18 cellular contexts compared by ENCODE assay signal in the genomic region with DNA sequence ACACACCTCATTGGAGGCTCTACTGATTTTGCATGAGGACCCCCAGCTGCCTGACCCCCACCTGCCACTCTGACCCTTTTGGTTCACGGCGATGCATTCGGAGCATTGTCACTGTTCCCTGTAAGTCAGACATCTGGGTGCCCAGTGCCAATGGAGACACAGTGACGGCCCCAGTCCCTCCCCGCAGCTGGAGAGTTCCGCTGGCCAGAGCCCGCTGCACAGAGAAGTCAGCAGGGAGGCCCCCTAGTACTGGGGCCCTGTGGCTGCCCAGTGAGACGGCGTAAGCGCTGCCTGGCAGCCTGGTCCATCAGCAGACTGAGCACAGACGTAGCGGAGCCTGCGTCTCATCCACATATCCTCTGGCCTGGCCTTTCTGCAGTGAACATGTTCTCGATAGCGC.
DNase-seq lines count a peak whose midpoint lies in the region; ATAC-seq and TF ChIP-seq lines count a peak whose summit lies in the region.
"Had no signal": no experiment of that assay in that cellular context is flagged by ENCODE, and none has a peak within 500 bp of the region (broad histone marks: within the 10 kb centered on the region; RNA-seq: fewer than 3 reads in every experiment).

No MANE protein-coding gene starts in this region.

- TF ChIP-seq CTCF in dorsolateral prefrontal cortex (IDR thresholded peaks at IDR 0.05 in 54 of 56, conservative IDR thresholded peaks at IDR 0.05 in 2 of 56; ENCODE audit: low read depth in 1 of 56, partially characterized antibody in 56 of 56): peak in 1 of 56 donors; percentile 2
- TF ChIP-seq CTCF in lower lobe of right lung (IDR thresholded peaks at IDR 0.05): no peak
- TF ChIP-seq CTCF in prostate gland (IDR thresholded peaks at IDR 0.05): no peak

- ATAC-seq in lower lobe of right lung: no peak
- no peak for ATAC-seq in GM21367 (IDR thresholded peaks at IDR 0.05; ENCODE audit: unreplicated experiment)

- TF ChIP-seq EP300 in Ishikawa (IDR thresholded peaks at IDR 0.05; ENCODE audit: borderline replicate concordance): no peak

- no peak for TF ChIP-seq POLR2A in prostate gland (IDR thresholded peaks at IDR 0.05)

- H3K4me1 ChIP-seq in lower lobe of right lung: no peaks in the 10 kb centered on the region
- no peaks in the 10 kb centered on the region for H3K4me1 ChIP-seq in prostate gland (replicated peaks)
- H3K4me1 ChIP-seq: esophagus squamous epithelium, parathyroid adenoma had no signal

- H3K36me3 ChIP-seq in lower lobe of right lung (peaks cover 31% of the 10 kb centered on the region), prostate gland (no peaks in the 10 kb centered on the region)

- intact Hi-C loops in dorsolateral prefrontal cortex (cut with DNase I) (no loop called here), lower lobe of right lung (cut with DNase I) (no loop called here), prostate gland (cut with DNase I) (no loop called here)

- 93% methylated on average over 15 of the region's 15 CpGs for WGBS in prostate gland

- H3K9me3 ChIP-seq in lower lobe of right lung (peaks cover 10% of the 10 kb centered on the region), prostate gland (no peaks in the 10 kb centered on the region)

- H3K27ac ChIP-seq in dorsolateral prefrontal cortex (peak overlapping the region in 58 of 59 donors; percentile 0 to 91 (median 80)), lower lobe of right lung (no peak overlapping the region), substantia nigra (ENCODE audit: low read depth, low read length, poor library complexity, severe bottlenecking) (peak overlapping the region; percentile 75), prostate gland (no peak overlapping the region)
- H3K27ac ChIP-seq: esophagus squamous epithelium, parathyroid adenoma, thoracic aorta had no signal

- H3K4me3 ChIP-seq in dorsolateral prefrontal cortex (no peak overlapping the region), lower lobe of right lung (no peak overlapping the region), prostate gland (no peak overlapping the region)
- H3K4me3 ChIP-seq: esophagus squamous epithelium, lung, thoracic aorta had no signal

- DNase-seq in dorsolateral prefrontal cortex (peak in 9 of 10 donors; percentile 49 to 77 (median 70)), lower lobe of right lung (peak; percentile 28), substantia nigra (lab: John Stamatoyannopoulos, UW) (peak in 34 of 49 donors; percentile 12 to 86 (median 47)), prostate gland (ENCODE audit: low spot score) (no peak), NOMO-1 treated with dmso at 0.1 percent for 144 hours (lab: John Stamatoyannopoulos, UW; ENCODE audit: unreplicated experiment) (no peak)
- DNase-seq: activated CD4-positive, alpha-beta T cell treated with anti-CD3 and anti-CD28 coated beads for 48 hours; central memory CD4-positive, alpha-beta T cell; effector memory CD4-positive, alpha-beta T cell; esophagus squamous epithelium; KBM-7; NCI-H1694 treated with DMSO at 0.1 percent for 48 hours; NCI-H510A; stimulated activated CD8-positive, alpha-beta memory T cell treated with anti-CD3 and anti-CD28 coated beads, Interleukin-4, amount 100 ng/mL, for 48 hours had no signal

- H3K27me3 ChIP-seq in dorsolateral prefrontal cortex (no peaks in the 10 kb centered on the region), lower lobe of right lung (ENCODE audit: low read depth) (no peaks in the 10 kb centered on the region), prostate gland (replicated peaks; ENCODE audit: insufficient read depth) (no peaks in the 10 kb centered on the region)
- H3K27me3 ChIP-seq: esophagus squamous epithelium had no signal

- no peak for TF ChIP-seq RAD21 in Ishikawa (IDR thresholded peaks at IDR 0.05; ENCODE audit: low read depth)

TF ChIP-seq in Ishikawa, 13 proteins besides CTCF, POLR2A, EP300 and RAD21:
- TF ChIP-seq FOXM1 (IDR thresholded peaks at IDR 0.05; ENCODE audit: borderline replicate concordance, low read depth) (no peak), NFIC (IDR thresholded peaks at IDR 0.05) (0 out of 2 replicates have a peak, but pooled peaks have one; percentile 10), YY1 (IDR thresholded peaks at IDR 0.05; ENCODE audit: low read depth) (no peak), TEAD4 (IDR thresholded peaks at IDR 0.05) (no peak), ZBTB7A (IDR thresholded peaks at IDR 0.05; ENCODE audit: low read depth) (no peak), TAF1 (IDR thresholded peaks at IDR 0.05; ENCODE audit: low read depth) (no peak)
- TF ChIP-seq, protein P1, sequence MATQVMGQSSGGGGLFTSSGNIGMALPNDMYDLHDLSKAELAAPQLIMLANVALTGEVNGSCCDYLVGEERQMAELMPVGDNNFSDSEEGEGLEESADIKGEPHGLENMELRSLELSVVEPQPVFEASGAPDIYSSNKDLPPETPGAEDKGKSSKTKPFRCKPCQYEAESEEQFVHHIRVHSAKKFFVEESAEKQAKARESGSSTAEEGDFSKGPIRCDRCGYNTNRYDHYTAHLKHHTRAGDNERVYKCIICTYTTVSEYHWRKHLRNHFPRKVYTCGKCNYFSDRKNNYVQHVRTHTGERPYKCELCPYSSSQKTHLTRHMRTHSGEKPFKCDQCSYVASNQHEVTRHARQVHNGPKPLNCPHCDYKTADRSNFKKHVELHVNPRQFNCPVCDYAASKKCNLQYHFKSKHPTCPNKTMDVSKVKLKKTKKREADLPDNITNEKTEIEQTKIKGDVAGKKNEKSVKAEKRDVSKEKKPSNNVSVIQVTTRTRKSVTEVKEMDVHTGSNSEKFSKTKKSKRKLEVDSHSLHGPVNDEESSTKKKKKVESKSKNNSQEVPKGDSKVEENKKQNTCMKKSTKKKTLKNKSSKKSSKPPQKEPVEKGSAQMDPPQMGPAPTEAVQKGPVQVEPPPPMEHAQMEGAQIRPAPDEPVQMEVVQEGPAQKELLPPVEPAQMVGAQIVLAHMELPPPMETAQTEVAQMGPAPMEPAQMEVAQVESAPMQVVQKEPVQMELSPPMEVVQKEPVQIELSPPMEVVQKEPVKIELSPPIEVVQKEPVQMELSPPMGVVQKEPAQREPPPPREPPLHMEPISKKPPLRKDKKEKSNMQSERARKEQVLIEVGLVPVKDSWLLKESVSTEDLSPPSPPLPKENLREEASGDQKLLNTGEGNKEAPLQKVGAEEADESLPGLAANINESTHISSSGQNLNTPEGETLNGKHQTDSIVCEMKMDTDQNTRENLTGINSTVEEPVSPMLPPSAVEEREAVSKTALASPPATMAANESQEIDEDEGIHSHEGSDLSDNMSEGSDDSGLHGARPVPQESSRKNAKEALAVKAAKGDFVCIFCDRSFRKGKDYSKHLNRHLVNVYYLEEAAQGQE (IDR thresholded peaks at IDR 0.05; ENCODE audit: low read depth): no peak

Comparison
In these comparisons a context has a peak if more than half of its experiments do, and no peak if none do; other contexts are left out.
1. DNase-seq: peak in dorsolateral prefrontal cortex (9 of 10), lower lobe of right lung (single experiment) and substantia nigra (34 of 49); none in prostate gland (single experiment) and NOMO-1 treated with dmso at 0.1 percent for 144 hours (single experiment).
2. H3K27ac ChIP-seq: peak in dorsolateral prefrontal cortex (58 of 59) and substantia nigra (single experiment); none in lower lobe of right lung (single experiment) and prostate gland (0 of 2).